Comparison of ENCODE assay signal across 17 cellular contexts in genomic region chr1:24507423-24507804, GRCh38. TPM values are rescaled to one million over a fixed set of nuclear protein-coding genes. Genes with fewer than 3 reads are reported as not detected.
DNase-seq lines count a peak whose midpoint lies in the region; ATAC-seq, FAIRE-seq and TF ChIP-seq lines count a peak whose summit lies in the region.
"Had no signal": no experiment of that assay in that cellular context is flagged by ENCODE, and none has a peak within 500 bp of the region (broad histone marks: within the 10 kb centered on the region; RNA-seq: fewer than 3 reads in every experiment).

No MANE protein-coding gene starts in this region.

- H3K79me2 ChIP-seq in OCI-LY7 (ENCODE audit: insufficient read depth, low read depth, low read length) (peaks cover 55% of the 10 kb centered on the region), GM23338 (replicated peaks; ENCODE audit: insufficient read depth) (peaks cover 17% of the 10 kb centered on the region)

- peak overlapping the region; percentile 80 for H3K4me2 ChIP-seq in OCI-LY7 (ENCODE audit: low read length)
- no peak overlapping the region for H3K4me2 ChIP-seq in GM23338

- H3K27ac Mint-ChIP-seq in CD8-positive, alpha-beta memory T cell: peak overlapping the region; percentile 74 to 99 (median 94)
- H3K27ac Mint-ChIP-seq in activated naive CD4-positive, alpha-beta T cell treated with anti-CD3 and anti-CD28 coated beads, Interleukin-2, amount 50 U/mL, for 72 hours: peak overlapping the region; percentile 92 to 96
- H3K27ac Mint-ChIP-seq in GM23338: no peak overlapping the region; the same call in 1 of the 2 replicates

- POLR2A ChIA-PET in CD8-positive, alpha-beta memory T cell (lab: Charles Lee): interaction anchor here (1.1 to 1.7 kb wide), 3 partner anchors 20 to 26 kb away, joined by 3 to 4 read pairs (median 4); no protein-coding TSS in a partner anchor
- POLR2A ChIA-PET in OCI-LY7 (lab: Charles Lee): interaction anchor here (3.9 to 4.0 kb wide), 2 partner anchors 9 to 28 kb away, joined by 21 to 29 read pairs; no protein-coding TSS in a partner anchor

- peak in 4 of 5 donors; percentile 20 to 71 (median 54) for DNase-seq in CD8-positive, alpha-beta memory T cell
- DNase-seq in OCI-LY7 (ENCODE audit: low spot score): no peak
- no peak for DNase-seq in activated naive CD4-positive, alpha-beta T cell treated with anti-CD3 and anti-CD28 coated beads, Interleukin-2, amount 50 U/mL, for 72 hours (ENCODE audit: low spot score in 2 of 2)
- no peak for DNase-seq in GM19239 (ENCODE audit: insufficient read length, low spot score)
- DNase-seq in LoVo (ENCODE audit: low spot score): no peak
- no peak for DNase-seq in GM23338 (ENCODE audit: low spot score)
- DNase-seq: amygdala, heart left ventricle, IMR-90, midbrain, NCI-H2171, ovary had no signal

- BruUV-seq in OCI-LY7 (replicated peaks; lab: Mats Ljungman, UMichigan): no TSS peak

- no peaks in the 10 kb centered on the region for H3K9me3 ChIP-seq in CD8-positive, alpha-beta memory T cell (ENCODE audit: low read length)
- no peaks in the 10 kb centered on the region for H3K9me3 ChIP-seq in OCI-LY7 (ENCODE audit: low read length)
- H3K9me3 ChIP-seq in mucosa of rectum (ENCODE audit: control insufficient read depth in 2 of 2, low read length in 2 of 2): no peaks in the 10 kb centered on the region
- H3K9me3 ChIP-seq: esophagus muscularis mucosa, heart left ventricle, ovary had no signal

- H3K4me3 Mint-ChIP-seq in CD8-positive, alpha-beta memory T cell: peak overlapping the region; percentile 71 to 86 (median 79)
- no peak overlapping the region for H3K4me3 Mint-ChIP-seq in GM23338

- CTCF ChIA-PET in CD8-positive, alpha-beta memory T cell (lab: Charles Lee): interaction anchor here (1.0 to 1.5 kb wide), 4 partner anchors 11 to 80 kb away, joined by 3 to 5 read pairs (median 4); no protein-coding TSS in a partner anchor
- CTCF ChIA-PET in OCI-LY7 (lab: Charles Lee; ENCODE audit: unreplicated experiment): no interaction called here

- H3K9me2 ChIP-seq in OCI-LY7 (ENCODE audit: insufficient read depth, low read length) (no peaks in the 10 kb centered on the region), GM23338 (ENCODE audit: insufficient read depth) (no peaks in the 10 kb centered on the region)

- TF ChIP-seq CTCF in OCI-LY7 (conservative IDR thresholded peaks at IDR 0.05; ENCODE audit: low read length): no peak
- no peak for TF ChIP-seq CTCF in GM23338 (conservative IDR thresholded peaks at IDR 0.05; ENCODE audit: low read depth in 2 of 2)

- peaks cover 18% of the 10 kb centered on the region for H3K36me3 ChIP-seq in CD8-positive, alpha-beta memory T cell (ENCODE audit: insufficient read depth, low read length)
- H3K36me3 ChIP-seq in OCI-LY7 (ENCODE audit: insufficient read depth, low read length) (peaks cover 11% of the 10 kb centered on the region), mucosa of rectum (ENCODE audit: control insufficient read depth in 2 of 2, insufficient read depth in 2 of 2, low read length in 2 of 2) (no peaks in the 10 kb centered on the region), GM23338 (ENCODE audit: insufficient read depth) (no peaks in the 10 kb centered on the region)
- H3K36me3 ChIP-seq: esophagus muscularis mucosa, heart left ventricle, ovary had no signal

- peak overlapping the region; percentile 27 for H3K27ac ChIP-seq in CD8-positive, alpha-beta memory T cell (ENCODE audit: low read depth, low read length)
- H3K27ac ChIP-seq in OCI-LY7 (ENCODE audit: low read depth, low read length, poor library complexity, severe bottlenecking) (peak overlapping the region; percentile 71), mucosa of rectum (ENCODE audit: low read depth in 2 of 2, low read length in 2 of 2) (peak overlapping the region; percentile 16 to 63), GM23338 (ENCODE audit: low read depth) (no peak overlapping the region)
- H3K27ac ChIP-seq: esophagus muscularis mucosa, ovary had no signal

- H4K20me1 ChIP-seq in OCI-LY7 (ENCODE audit: insufficient read depth, low read length) (no peaks in the 10 kb centered on the region), GM23338 (replicated peaks; ENCODE audit: insufficient read depth) (no peaks in the 10 kb centered on the region)

- ATAC-seq in activated naive CD4-positive, alpha-beta T cell treated with anti-CD3 and anti-CD28 coated beads, Interleukin-2, amount 50 U/mL, for 72 hours: peak in 1 of 2 donors; percentile 5
- ATAC-seq in HG03378 (IDR thresholded peaks at IDR 0.05; ENCODE audit: unreplicated experiment) (no peak), GM23338 (no peak)
- ATAC-seq: heart left ventricle had no signal

- peaks cover 0 to 6% of the 10 kb centered on the region in 2 donors for H3K27me3 Mint-ChIP-seq in CD8-positive, alpha-beta memory T cell
- H3K27me3 Mint-ChIP-seq in GM23338 (ENCODE audit: insufficient read depth, low read depth, poor library complexity): peaks cover 9% of the 10 kb centered on the region

- peaks cover 76 to 89% (median 87%) of the 10 kb centered on the region in 3 donors for H3K4me1 Mint-ChIP-seq in CD8-positive, alpha-beta memory T cell
- H3K4me1 Mint-ChIP-seq in GM23338: peaks cover 55% of the 10 kb centered on the region

- H2AFZ ChIP-seq in OCI-LY7 (ENCODE audit: low read length) (no peak overlapping the region), GM23338 (no peak overlapping the region)

- peaks cover 66% of the 10 kb centered on the region for H3K4me1 ChIP-seq in CD8-positive, alpha-beta memory T cell (ENCODE audit: insufficient read depth, low read length)
- H3K4me1 ChIP-seq in OCI-LY7 (ENCODE audit: insufficient read depth, low read length, poor library complexity, severe bottlenecking): peaks cover 49% of the 10 kb centered on the region
- peaks cover 4 to 10% of the 10 kb centered on the region in 2 donors for H3K4me1 ChIP-seq in mucosa of rectum (ENCODE audit: control insufficient read depth in 2 of 2, insufficient read depth in 2 of 2, low read length in 2 of 2)
- H3K4me1 ChIP-seq in GM23338 (ENCODE audit: insufficient read depth): peaks cover 24% of the 10 kb centered on the region

- H3K4me3 ChIP-seq in CD8-positive, alpha-beta memory T cell (ENCODE audit: low read length): peak overlapping the region; percentile 76
- peak overlapping the region; percentile 47 for H3K4me3 ChIP-seq in OCI-LY7 (ENCODE audit: low read depth, low read length, poor library complexity, severe bottlenecking)
- no peak overlapping the region for H3K4me3 ChIP-seq in mucosa of rectum (ENCODE audit: low read length in 2 of 2)
- H3K4me3 ChIP-seq in GM23338: no peak overlapping the region
- H3K4me3 ChIP-seq: esophagus muscularis mucosa, heart left ventricle, ovary had no signal

- peaks cover 0 to 2% (median 0%) of the 10 kb centered on the region in 5 donors for H3K9me3 Mint-ChIP-seq in CD8-positive, alpha-beta memory T cell
- peaks cover 0 to 5% of the 10 kb centered on the region in 2 donors for H3K9me3 Mint-ChIP-seq in activated naive CD4-positive, alpha-beta T cell treated with anti-CD3 and anti-CD28 coated beads, Interleukin-2, amount 50 U/mL, for 72 hours
- peaks cover 3% of the 10 kb centered on the region; the same call in 1 of the 3 replicates for H3K9me3 Mint-ChIP-seq in GM23338

- H3K36me3 Mint-ChIP-seq in CD8-positive, alpha-beta memory T cell: peaks cover 0 to 52% (median 19%) of the 10 kb centered on the region in 3 donors
- H3K36me3 Mint-ChIP-seq in activated naive CD4-positive, alpha-beta T cell treated with anti-CD3 and anti-CD28 coated beads, Interleukin-2, amount 50 U/mL, for 72 hours: peaks cover 34 to 35% of the 10 kb centered on the region in 2 donors
- H3K36me3 Mint-ChIP-seq in GM23338 (ENCODE audit: low read depth): peaks cover 2% of the 10 kb centered on the region; the same call in 1 of the 3 replicates

- no peak for FAIRE-seq in GM19239 (lab: Jason Lieb, UNC)

- H3K27me3 ChIP-seq in CD8-positive, alpha-beta memory T cell (ENCODE audit: insufficient read depth, low read length, poor library complexity, severe bottlenecking): no peaks in the 10 kb centered on the region
- H3K27me3 ChIP-seq in mucosa of rectum (ENCODE audit: control insufficient read depth in 2 of 2, insufficient read depth in 2 of 2, low read length in 2 of 2) (no peaks in the 10 kb centered on the region), GM23338 (ENCODE audit: insufficient read depth) (peaks cover 7% of the 10 kb centered on the region)
- H3K27me3 ChIP-seq: esophagus muscularis mucosa, heart left ventricle, ovary had no signal

- H3F3A ChIP-seq in GM23338 (replicated peaks; ENCODE audit: low read depth): 0 out of 2 replicates have a peak, but pooled peaks cover 3% of the 10 kb centered on the region

- intact Hi-C loops in OCI-LY7 (cut with micrococcal nuclease; ENCODE audit: unreplicated experiment): no loop called here

- H3K9ac ChIP-seq in mucosa of rectum (ENCODE audit: low read depth in 1 of 2, low read length in 2 of 2): no peak overlapping the region

TF ChIP-seq in GM23338, 12 proteins besides CTCF, POLR2A, EP300 and RAD21:
- no peak for TF ChIP-seq CREB1 (CRISPR knock-in tag; IDR thresholded peaks at IDR 0.05; ENCODE audit: low read depth)
- no peak for TF ChIP-seq EZH2 (IDR thresholded peaks at IDR 0.05; ENCODE audit: low read depth, unreplicated experiment)
- no peak for TF ChIP-seq POLR2AphosphoS5 (IDR thresholded peaks at IDR 0.05; ENCODE audit: low read depth)
- TF ChIP-seq EZH2phosphoT487 (IDR thresholded peaks at IDR 0.05; ENCODE audit: unreplicated experiment): no peak
- no peak for TF ChIP-seq NANOG (IDR thresholded peaks at IDR 0.05; ENCODE audit: borderline replicate concordance)

RNA-seq across cellular contexts. Expression of gene RCAN3, which starts 4.8 kb away (rescaled TPM):
- total RNA-seq in CD8-positive, alpha-beta memory T cell: 10 to 100 TPM; 62.6 to 64.0 TPM
- 66.7 TPM for polyA plus RNA-seq in CD8-positive, alpha-beta memory T cell
- 13.0 and 22.9 TPM in 2 replicates for total RNA-seq in OCI-LY7 (2014; rRNA removed; shearing (Covaris generic))
- 47.8 and 57.2 TPM in 2 replicates for total RNA-seq in OCI-LY7 (2022)
- 10 to 100 TPM; 43.6 to 51.8 TPM for total RNA-seq in activated naive CD4-positive, alpha-beta T cell treated with anti-CD3 and anti-CD28 coated beads, Interleukin-2, amount 50 U/mL, for 72 hours
- total RNA-seq in GM23338 (2014; rRNA removed; shearing (Covaris generic)): 11.2 and 13.7 TPM in 2 replicates
- polyA plus RNA-seq in GM23338 (2016; fragmentation: Nextera tagmentation; extraction: Ambion mirVana): 8.9 and 9.1 TPM in 2 replicates

RNA-seq across cellular contexts. Expression of gene NCMAP, which starts 48.5 kb away (rescaled TPM):
- under 1 TPM in 1 of 2 experiments, not detected in 1; 0.04 TPM for total RNA-seq in CD8-positive, alpha-beta memory T cell
- not detected for polyA plus RNA-seq in CD8-positive, alpha-beta memory T cell
- 0.95 and 1.1 TPM in 2 replicates for total RNA-seq in OCI-LY7 (2014; rRNA removed; shearing (Covaris generic))
- total RNA-seq in OCI-LY7 (2022): 0.99 and 1.0 TPM in 2 replicates
- under 1 TPM; 0.05 to 0.14 TPM for total RNA-seq in activated naive CD4-positive, alpha-beta T cell treated with anti-CD3 and anti-CD28 coated beads, Interleukin-2, amount 50 U/mL, for 72 hours
- total RNA-seq in GM23338 (2014; rRNA removed; shearing (Covaris generic)): 0.17 and 0.85 TPM in 2 replicates
- 0.12 and 0.23 TPM in 2 replicates for polyA plus RNA-seq in GM23338 (2016; fragmentation: Nextera tagmentation; extraction: Ambion mirVana)
- total RNA-seq: IMR-90; T-helper 2 cell treated with Interferon-gamma antibody and Interleukin-4, amounts not matched to agents 100 ng/mL and 5 ng/mL, for 36 hours had no signal
- polyA plus RNA-seq: BJ, IMR-90 had no signal

Comparison
In these comparisons a context has a peak if more than half of its experiments do, and no peak if none do; other contexts are left out.
1. DNase-seq: peak in CD8-positive, alpha-beta memory T cell (4 of 5); none in OCI-LY7 (single experiment), activated naive CD4-positive, alpha-beta T cell treated with anti-CD3 and anti-CD28 coated beads, Interleukin-2, amount 50 U/mL, for 72 hours (0 of 2), GM19239 (single experiment), LoVo (single experiment) and GM23338 (single experiment).
2. H3K4me3 ChIP-seq: peak in CD8-positive, alpha-beta memory T cell (single experiment) and OCI-LY7 (single experiment); none in mucosa of rectum (0 of 2) and GM23338 (single experiment).